In the genomic region with DNA sequence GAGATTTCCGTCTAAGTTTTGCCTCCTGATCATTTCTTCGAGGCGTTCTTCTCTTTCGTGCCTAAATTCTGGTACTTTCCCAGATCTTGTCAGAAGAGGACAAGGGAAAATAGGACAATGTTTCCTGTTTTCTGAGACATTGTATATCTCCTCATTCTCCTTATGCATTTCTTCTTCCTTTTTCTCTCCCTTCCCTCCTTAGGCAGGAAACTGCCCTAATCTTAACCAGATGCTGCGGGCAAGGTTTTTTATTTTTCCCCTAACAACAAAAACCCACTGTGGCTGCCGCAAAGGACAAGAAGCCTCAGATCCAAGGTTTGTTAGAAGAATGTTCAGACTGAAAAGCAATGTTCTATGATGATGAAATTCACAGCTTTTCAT, we compare ENCODE assay signal across 10 cellular contexts. TPM values are rescaled to one million over a fixed set of nuclear protein-coding genes. Genes with fewer than 3 reads are reported as not detected.
A peak's percentile ranks its signal among the peaks of the same experiment; 100 is the strongest.
DNase-seq lines count a peak whose midpoint lies in the region; ATAC-seq and TF ChIP-seq lines count a peak whose summit lies in the region.
"Had no signal": no experiment of that assay in that cellular context is flagged by ENCODE, and none has a peak within 500 bp of the region (broad histone marks: within the 10 kb centered on the region; RNA-seq: fewer than 3 reads in every experiment).

No MANE protein-coding gene starts in this region.

- peak overlapping the region; percentile 16 for H3K27ac ChIP-seq in colonic mucosa
- H3K27ac ChIP-seq in muscle layer of duodenum (ENCODE audit: low read length), result no peak overlapping the region

- H3K36me3 ChIP-seq in colonic mucosa, result no peaks in the 10 kb centered on the region
- H3K36me3 ChIP-seq in muscle layer of duodenum (ENCODE audit: control insufficient read depth in 1 of 2, insufficient read depth in 2 of 2, low read length in 2 of 2), result peaks cover 22% of the 10 kb centered on the region in 2 donors
- peaks cover 8% of the 10 kb centered on the region for H3K36me3 ChIP-seq in BE2C

- peak overlapping the region; percentile 55 for H3K4me3 Mint-ChIP-seq in stimulated activated naive CD8-positive, alpha-beta T cell treated with anti-CD3 and anti-CD28 coated beads, Interleukin-15, Interleukin-2, amounts not matched to agents 100 ng/mL and 50 ng/mL, for 24 hours

- TF ChIP-seq CTCF in colonic mucosa (IDR thresholded peaks at IDR 0.05), result no peak
- TF ChIP-seq CTCF in BE2C (IDR thresholded peaks at IDR 0.05; ENCODE audit: low read depth, low read length), result no peak

- DNase-seq in stimulated activated naive CD8-positive, alpha-beta T cell treated with anti-CD3 and anti-CD28 coated beads, Interleukin-15, Interleukin-2, amounts not matched to agents 100 U/mL and 50 U/mL, for 24 hours, result no peak
- DNase-seq in colonic mucosa (no peak), BE2C (no peak)
- DNase-seq: caudate nucleus, NCI-H1417 had no signal

- peak overlapping the region; percentile 29 for H3K27ac Mint-ChIP-seq in stimulated activated naive CD8-positive, alpha-beta T cell treated with anti-CD3 and anti-CD28 coated beads, Interleukin-15, Interleukin-2, amounts not matched to agents 100 ng/mL and 50 ng/mL, for 24 hours

- H3K36me3 Mint-ChIP-seq in stimulated activated naive CD8-positive, alpha-beta T cell treated with anti-CD3 and anti-CD28 coated beads, Interleukin-15, Interleukin-2, amounts not matched to agents 100 ng/mL and 50 ng/mL, for 24 hours (ENCODE audit: low read depth), result peaks cover 16% of the 10 kb centered on the region

- H3K9ac ChIP-seq in colonic mucosa (ENCODE audit: low read depth in 2 of 2, low read length in 2 of 2), result peak overlapping the region in 1 of 2 donors; percentile 9

- H3K4me1 Mint-ChIP-seq in stimulated activated naive CD8-positive, alpha-beta T cell treated with anti-CD3 and anti-CD28 coated beads, Interleukin-15, Interleukin-2, amounts not matched to agents 100 ng/mL and 50 ng/mL, for 24 hours (ENCODE audit: low read depth), result peaks cover 11% of the 10 kb centered on the region

- no peaks in the 10 kb centered on the region for H3K9me3 Mint-ChIP-seq in stimulated activated naive CD8-positive, alpha-beta T cell treated with anti-CD3 and anti-CD28 coated beads, Interleukin-15, Interleukin-2, amounts not matched to agents 100 ng/mL and 50 ng/mL, for 24 hours

- H3K4me3 ChIP-seq in colonic mucosa (peak overlapping the region; percentile 13), muscle layer of duodenum (ENCODE audit: low read depth in 1 of 2, low read length in 2 of 2) (peak overlapping the region; percentile 49 to 55), BE2C (ENCODE audit: low read depth, low read length) (no peak overlapping the region)

- intact Hi-C loops in colonic mucosa (cut with DNase I), result no loop called here

- no peaks in the 10 kb centered on the region for H3K27me3 ChIP-seq in colonic mucosa
- H3K27me3 ChIP-seq in muscle layer of duodenum (ENCODE audit: low read depth, low read length), result no peaks in the 10 kb centered on the region
- H3K27me3 ChIP-seq in BE2C, result no peaks in the 10 kb centered on the region

- no peaks in the 10 kb centered on the region for H3K4me1 ChIP-seq in colonic mucosa
- peaks cover 0 to 3% of the 10 kb centered on the region in 2 donors for H3K4me1 ChIP-seq in muscle layer of duodenum (ENCODE audit: control insufficient read depth in 1 of 2, insufficient read depth in 2 of 2, low read length in 2 of 2)
- no peaks in the 10 kb centered on the region for H3K4me1 ChIP-seq in BE2C

- no peaks in the 10 kb centered on the region for H3K27me3 Mint-ChIP-seq in stimulated activated naive CD8-positive, alpha-beta T cell treated with anti-CD3 and anti-CD28 coated beads, Interleukin-15, Interleukin-2, amounts not matched to agents 100 ng/mL and 50 ng/mL, for 24 hours

- no peaks in the 10 kb centered on the region for H3K9me3 ChIP-seq in colonic mucosa
- H3K9me3 ChIP-seq in muscle layer of duodenum (ENCODE audit: control insufficient read depth in 1 of 2, low read length in 2 of 2), result no peaks in the 10 kb centered on the region
- H3K9me3 ChIP-seq in BE2C, result no peaks in the 10 kb centered on the region

- no peak for ATAC-seq in stimulated activated naive CD8-positive, alpha-beta T cell treated with anti-CD3 and anti-CD28 coated beads, Interleukin-15, Interleukin-2, amounts not matched to agents 100 U/mL and 50 U/mL, for 24 hours
- ATAC-seq in HG03039 (IDR thresholded peaks at IDR 0.05; ENCODE audit: unreplicated experiment) (no peak), HG03175 (IDR thresholded peaks at IDR 0.05; ENCODE audit: unreplicated experiment) (no peak), HG03354 (IDR thresholded peaks at IDR 0.05; ENCODE audit: poor library complexity, severe bottlenecking, unreplicated experiment) (no peak)

RNA-seq across cellular contexts. Expression of gene CTSK, which starts 0.8 kb away (rescaled TPM):
- 10 to 100 TPM; 11.4 to 33.6 TPM for total RNA-seq in colonic mucosa
- 5.8 TPM for polyA plus RNA-seq in BE2C (2012; ENCODE audit: insufficient read depth, insufficient read length, low read depth)

RNA-seq across cellular contexts. Expression of gene CTSS, which starts 41.7 kb away (rescaled TPM):
- total RNA-seq in colonic mucosa, result 100 to 1,000 TPM; 210 to 554 TPM
- polyA plus RNA-seq in BE2C (2012; ENCODE audit: insufficient read depth, insufficient read length, low read depth), result 1.5 TPM
